Comparison of ENCODE assay signal across 12 cellular contexts in genomic region chr22:32533265-32534068, GRCh38. TPM values are rescaled to one million over a fixed set of nuclear protein-coding genes. Genes with fewer than 3 reads are reported as not detected.
DNase-seq lines count a peak whose midpoint lies in the region; ATAC-seq and TF ChIP-seq lines count a peak whose summit lies in the region.
"Had no signal": no experiment of that assay in that cellular context is flagged by ENCODE, and none has a peak within 500 bp of the region (broad histone marks: within the 10 kb centered on the region; RNA-seq: fewer than 3 reads in every experiment).

No MANE protein-coding gene starts in this region.

- no peak for TF ChIP-seq CTCF in fibroblast of the aortic adventitia (IDR thresholded peaks at IDR 0.05; ENCODE audit: insufficient read depth, low read length)
- no peak for TF ChIP-seq CTCF in osteoblast (IDR thresholded peaks at IDR 0.05; ENCODE audit: extremely low read depth, low read depth, low read length)

- H3K36me3 ChIP-seq in SJCRH30 (no peaks in the 10 kb centered on the region), osteoblast (ENCODE audit: insufficient read depth, low read length) (no peaks in the 10 kb centered on the region)

- ATAC-seq in GM18520 (IDR thresholded peaks at IDR 0.05; ENCODE audit: unreplicated experiment): no peak
- no peak for ATAC-seq in GM18867 (IDR thresholded peaks at IDR 0.05; ENCODE audit: unreplicated experiment)
- ATAC-seq: activated CD8-positive, alpha-beta T cell treated with anti-CD3 and anti-CD28 coated beads for 36 hours had no signal

- H3K4me3 ChIP-seq in SJCRH30 (no peak overlapping the region), fibroblast of the aortic adventitia (ENCODE audit: low read depth, low read length) (no peak overlapping the region), osteoblast (ENCODE audit: insufficient read depth, low read length) (no peak overlapping the region)

- H3K27ac ChIP-seq in SJCRH30: peak overlapping the region; percentile 63
- H3K27ac ChIP-seq in osteoblast (ENCODE audit: low read depth, low read length): peak overlapping the region; percentile 68

- no peaks in the 10 kb centered on the region for H3K9me3 ChIP-seq in SJCRH30 (replicated peaks)
- H3K9me3 ChIP-seq in osteoblast (ENCODE audit: low read depth, low read length): no peaks in the 10 kb centered on the region

- H2AFZ ChIP-seq in osteoblast (ENCODE audit: low read length): peak overlapping the region; percentile 82

- H3K4me1 ChIP-seq in SJCRH30: peaks cover 50% of the 10 kb centered on the region
- peaks cover 41% of the 10 kb centered on the region for H3K4me1 ChIP-seq in osteoblast (ENCODE audit: insufficient read depth, low read length)

- no peaks in the 10 kb centered on the region for H4K20me1 ChIP-seq in osteoblast (ENCODE audit: insufficient read depth, low read length)

- peak; percentile 62 for DNase-seq in A172 (ENCODE audit: low spot score)
- peak; percentile 64 to 71 for DNase-seq in SJCRH30
- peak; percentile 28 for DNase-seq in fibroblast of the aortic adventitia (ENCODE audit: low read depth)
- DNase-seq in osteoblast (ENCODE audit: insufficient read length, low spot score, missing footprints): peak; percentile 68
- no peak for DNase-seq in NCI-H2029 treated with DMSO at 0.1 percent for 48 hours (lab: John Stamatoyannopoulos, UW)
- no peak for DNase-seq in cortex of kidney (lab: John Stamatoyannopoulos, UW)
- DNase-seq: activated CD8-positive, alpha-beta T cell treated with anti-CD3 and anti-CD28 coated beads for 36 hours; activated naive CD8-positive, alpha-beta T cell treated with anti-CD3 and anti-CD28 coated beads, Interleukin-2, amount 10 ng/mL, durations not matched to agents 7 days and 5 days; stimulated activated CD4-positive, alpha-beta T cell treated with anti-CD3 and anti-CD28 coated beads, Interleukin-15, amount 100 ng/mL, for 24 hours; T-helper 1 cell had no signal

- H3K4me2 ChIP-seq in osteoblast (ENCODE audit: insufficient read depth, low read length): peak overlapping the region; percentile 40

- H3K79me2 ChIP-seq in osteoblast (ENCODE audit: insufficient read depth, low read length): no peaks in the 10 kb centered on the region

- H3K27me3 ChIP-seq in SJCRH30: no peaks in the 10 kb centered on the region
- H3K27me3 ChIP-seq in osteoblast (ENCODE audit: insufficient read depth, low read length): no peaks in the 10 kb centered on the region

RNA-seq across cellular contexts. Expression of gene FBXO7, which starts 58.9 kb away (rescaled TPM):
- total RNA-seq in A172 (2014; rRNA removed; shearing (Covaris generic)): 62.4 and 69.9 TPM in 2 replicates
- 78.4 and 82.4 TPM in 2 replicates for total RNA-seq in SJCRH30 (2014; rRNA removed; shearing (Covaris generic))
- total RNA-seq in fibroblast of the aortic adventitia (ENCODE audit: low replicate concordance) (51.8 and 67.4 TPM in 2 replicates), osteoblast (72.2 and 80.0 TPM in 2 replicates)

Comparison
In these comparisons a context has a peak if more than half of its experiments do, and no peak if none do; other contexts are left out.
1. DNase-seq: peak in A172 (single experiment), SJCRH30 (2 of 2), fibroblast of the aortic adventitia (single experiment) and osteoblast (single experiment); none in NCI-H2029 treated with DMSO at 0.1 percent for 48 hours (single experiment) and cortex of kidney (single experiment).